Comparison of ENCODE assay signal across 27 cellular contexts in the genomic region with DNA sequence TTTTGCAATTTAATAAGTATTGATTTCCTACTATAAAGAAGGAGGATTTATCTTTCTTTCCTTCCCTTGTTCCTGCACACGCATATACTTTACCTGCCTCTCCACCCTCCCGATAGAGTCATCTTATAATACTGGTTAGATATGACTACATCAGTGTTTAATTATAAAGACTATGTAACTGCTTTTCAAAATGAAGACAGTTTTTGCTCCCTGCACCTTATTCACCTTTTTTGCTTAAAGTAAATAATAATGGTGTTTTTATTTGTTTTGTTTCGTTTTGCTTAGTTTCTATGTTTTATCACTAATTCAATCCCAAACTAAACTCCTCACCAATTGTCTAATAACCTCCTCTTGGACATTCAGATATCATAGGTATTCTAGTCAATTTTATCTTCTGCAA.
DNase-seq lines count a peak whose midpoint lies in the region; ATAC-seq, FAIRE-seq and TF ChIP-seq lines count a peak whose summit lies in the region.
"Had no signal": no experiment of that assay in that cellular context is flagged by ENCODE, and none has a peak within 500 bp of the region (broad histone marks: within the 10 kb centered on the region; RNA-seq: fewer than 3 reads in every experiment).

No MANE protein-coding gene starts in this region.

- CTCF ChIA-PET in A549 (lab: Yijun Ruan, JAX): no interaction called here

- no peak for TF ChIP-seq EP300 in A549 (IDR thresholded peaks at IDR 0.05)

- no peak overlapping the region for H3K4me3 ChIP-seq in A549
- H3K4me3 ChIP-seq: BLaER1; BLaER1 treated with 17β-estradiol and CSF1 and Interleukin-3, amounts not matched to agents 10 nM and 100 nM had no signal

- no peak for ATAC-seq in A549
- ATAC-seq: CD8-positive, alpha-beta T cell had no signal

- WGBS in A549 (ENCODE audit: missing lambda C conversion rate): 30% methylated on average over 3 of the region's 3 CpGs

- no peak for TF ChIP-seq CTCF in A549 (IDR thresholded peaks at IDR 0.05)

- no peak overlapping the region for H3K4me2 ChIP-seq in A549
- H3K4me2 ChIP-seq: BLaER1; BLaER1 treated with 17β-estradiol and CSF1 and Interleukin-3, amounts not matched to agents 10 nM and 100 nM had no signal

- POLR2A ChIA-PET in A549 (lab: Yijun Ruan, JAX): no interaction called here

- H3K4me1 ChIP-seq in A549: no peaks in the 10 kb centered on the region
- H3K4me1 ChIP-seq: Caco-2 had no signal

- no peaks in the 10 kb centered on the region for H3K9me3 ChIP-seq in A549
- H3K9me3 ChIP-seq: BE2C, Caco-2 had no signal

- TF ChIP-seq POLR2A in A549 (IDR thresholded peaks at IDR 0.05; ENCODE audit: low read length): no peak

- H3K27ac ChIP-seq in A549: no peak overlapping the region
- H3K27ac ChIP-seq: 22Rv1; BLaER1; BLaER1 treated with 17β-estradiol and CSF1 and Interleukin-3, amounts not matched to agents 10 nM and 100 nM; C4-2B had no signal

- peak; percentile 7 for FAIRE-seq in A549 (lab: Jason Lieb, UNC)
- FAIRE-seq: D721Med had no signal

- DNase-seq in A549 (ENCODE audit: low read depth in 1 of 2, low spot score in 1 of 2) (no peak), cerebellar cortex (ENCODE audit: low spot score) (no peak)
- DNase-seq: 8988T; ACHN; AML-193; BE2C; C1 segment of cervical spinal cord; Caco-2; Calu3; CD4-positive, alpha-beta memory T cell; CD4-positive, alpha-beta T cell; CD4-positive, CD25-positive, alpha-beta regulatory T cell; CD8-positive, alpha-beta memory T cell; CD8-positive, alpha-beta T cell; COR-L47; DMS 273 treated with DMSO at 0.1 percent for 48 hours; DMS153; DMS53; DMS79; DMS79 treated with DMSO at 0.1 percent for 48 hours; DND-41; EL had no signal

- TF ChIP-seq RAD21 in A549 (conservative IDR thresholded peaks at IDR 0.05 in 1 of 2, IDR thresholded peaks at IDR 0.05 in 1 of 2): no peak

TF ChIP-seq in A549, 52 proteins besides CTCF, POLR2A, EP300 and RAD21:
- TF ChIP-seq CBX8 (IDR thresholded peaks at IDR 0.05) (peak; percentile 68; the same call in 1 of the 2 replicates), CHD2 (IDR thresholded peaks at IDR 0.05; ENCODE audit: low read length, partially characterized antibody) (no peak), RNF2 (IDR thresholded peaks at IDR 0.05; ENCODE audit: borderline replicate concordance, low read depth) (peak; percentile 74; the same call in 1 of the 2 replicates)
